8 cellular contexts compared by ENCODE assay signal in the genomic region with DNA sequence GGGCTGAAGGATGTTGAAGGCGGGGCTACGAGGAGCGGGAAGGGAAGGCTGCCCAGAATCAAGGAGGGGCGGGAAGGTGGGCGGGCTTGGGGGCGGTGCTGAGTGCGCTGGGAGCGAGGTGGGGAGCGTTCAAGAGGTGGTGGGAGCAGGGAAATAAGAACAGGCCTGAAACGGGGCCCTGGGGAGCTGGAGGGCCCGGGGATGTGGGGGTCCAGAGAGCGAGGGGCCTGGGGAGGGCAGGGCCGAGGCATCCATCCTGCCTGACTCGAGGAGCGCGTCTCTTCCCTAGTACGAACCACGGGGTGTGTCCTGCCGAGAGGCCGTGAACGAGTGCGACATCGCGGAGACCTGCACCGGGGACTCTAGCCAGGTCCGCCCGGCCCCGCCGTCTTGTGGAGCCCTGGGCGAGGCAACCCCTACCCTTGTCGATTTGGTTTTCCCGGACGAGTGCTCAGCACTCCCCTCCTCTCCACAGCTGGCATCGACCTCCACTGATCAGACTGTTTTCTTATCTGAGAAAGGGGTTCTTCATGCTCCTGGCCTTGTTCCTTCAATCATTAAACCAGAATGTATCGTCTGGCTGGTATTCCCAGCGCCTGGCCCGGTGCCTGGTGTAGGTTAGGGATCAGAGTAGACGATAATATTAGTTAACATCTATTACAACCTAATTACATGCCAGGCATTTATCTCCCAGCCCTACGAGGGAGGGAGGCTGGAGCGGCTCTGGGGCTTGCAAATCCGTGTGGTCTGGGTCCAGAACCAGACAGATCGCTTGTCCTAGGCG. TPM values are rescaled to one million over a fixed set of nuclear protein-coding genes. Genes with fewer than 3 reads are reported as not detected.
A peak's percentile ranks its signal among the peaks of the same experiment; 100 is the strongest.
DNase-seq lines count a peak whose midpoint lies in the region; ATAC-seq and TF ChIP-seq lines count a peak whose summit lies in the region.

No MANE protein-coding gene starts in this region.

- TF ChIP-seq CTCF in ascending aorta (IDR thresholded peaks at IDR 0.05) (no peak), kidney epithelial cell (IDR thresholded peaks at IDR 0.05; ENCODE audit: insufficient read depth, low read length, poor library complexity, severe bottlenecking) (no peak)

- H3K9me3 Mint-ChIP-seq in activated CD4-positive, alpha-beta T cell treated with anti-CD3 and anti-CD28 coated beads, Interleukin-2, amount 10 ng/mL, durations not matched to agents 7 days and 5 days, result no peaks in the 10 kb centered on the region
- H3K9me3 Mint-ChIP-seq in IgD-negative memory B cell, result no peaks in the 10 kb centered on the region

- H3K27ac Mint-ChIP-seq in activated CD4-positive, alpha-beta T cell treated with anti-CD3 and anti-CD28 coated beads, Interleukin-2, amount 10 ng/mL, durations not matched to agents 7 days and 5 days, result peak overlapping the region; percentile 78
- peak overlapping the region in 2 of 3 donors; percentile 64 to 81 for H3K27ac Mint-ChIP-seq in IgD-negative memory B cell

- peak overlapping the region; percentile 83 for H3K4me3 Mint-ChIP-seq in activated CD4-positive, alpha-beta T cell treated with anti-CD3 and anti-CD28 coated beads, Interleukin-2, amount 10 ng/mL, durations not matched to agents 7 days and 5 days
- peak overlapping the region; percentile 82 to 97 (median 91) for H3K4me3 Mint-ChIP-seq in IgD-negative memory B cell

- peaks cover 10 to 14% of the 10 kb centered on the region in 2 donors for H3K4me1 ChIP-seq in ascending aorta

- peaks cover 21% of the 10 kb centered on the region for H3K4me1 Mint-ChIP-seq in activated CD4-positive, alpha-beta T cell treated with anti-CD3 and anti-CD28 coated beads, Interleukin-2, amount 10 ng/mL, durations not matched to agents 7 days and 5 days
- peaks cover 2 to 6% (median 5%) of the 10 kb centered on the region in 3 donors for H3K4me1 Mint-ChIP-seq in IgD-negative memory B cell

- no peaks in the 10 kb centered on the region for H3K27me3 ChIP-seq in ascending aorta
- H3K27me3 ChIP-seq in kidney epithelial cell (ENCODE audit: control insufficient read depth, insufficient read depth, low read length), result peaks cover 28% of the 10 kb centered on the region

- H3K4me3 ChIP-seq in ascending aorta (peak overlapping the region; percentile 54 to 73), kidney epithelial cell (ENCODE audit: low read depth, low read length) (peak overlapping the region; percentile 58)

- H3K36me3 ChIP-seq in ascending aorta, result no peaks in the 10 kb centered on the region
- H3K36me3 ChIP-seq in kidney epithelial cell (ENCODE audit: control insufficient read depth, insufficient read depth, low read length), result no peaks in the 10 kb centered on the region

- intact Hi-C loops in ascending aorta (cut with DNase I), result loop anchor here (1.0 kb wide), 4 partner anchors 89 to 357 kb away; a partner anchor contains a TSS

- no peaks in the 10 kb centered on the region for H3K9me3 ChIP-seq in ascending aorta

- POLR2A ChIA-PET in activated CD4-positive, alpha-beta T cell treated with anti-CD3 and anti-CD28 coated beads, Interleukin-2, amount 10 ng/mL, durations not matched to agents 7 days and 5 days (lab: Charles Lee), result no interaction called here

- H3K36me3 Mint-ChIP-seq in activated CD4-positive, alpha-beta T cell treated with anti-CD3 and anti-CD28 coated beads, Interleukin-2, amount 10 ng/mL, durations not matched to agents 7 days and 5 days (ENCODE audit: low read depth), result no peaks in the 10 kb centered on the region
- no peaks in the 10 kb centered on the region for H3K36me3 Mint-ChIP-seq in IgD-negative memory B cell

- CTCF ChIA-PET in activated CD4-positive, alpha-beta T cell treated with anti-CD3 and anti-CD28 coated beads, Interleukin-2, amount 10 ng/mL, durations not matched to agents 7 days and 5 days (lab: Charles Lee), result interaction anchor here (0.6 to 2.9 kb wide), 14 partner anchors 8 to 359 kb away, joined by 3 to 12 read pairs (median 4); a partner anchor contains a TSS

- H3K27me3 Mint-ChIP-seq in activated CD4-positive, alpha-beta T cell treated with anti-CD3 and anti-CD28 coated beads, Interleukin-2, amount 10 ng/mL, durations not matched to agents 7 days and 5 days, result peaks cover 6% of the 10 kb centered on the region
- H3K27me3 Mint-ChIP-seq in IgD-negative memory B cell, result peaks cover 6% of the 10 kb centered on the region

- DNase-seq in activated CD4-positive, alpha-beta T cell treated with anti-CD3 and anti-CD28 coated beads, Interleukin-2, amount 10 ng/mL, durations not matched to agents 7 days and 5 days, result no peak
- DNase-seq in activated CD4-positive, alpha-beta T cell treated with anti-CD3 and anti-CD28 coated beads for 4 hours, result no peak
- peak in 1 of 2 donors; percentile 76 for DNase-seq in ascending aorta (ENCODE audit: low spot score in 2 of 2)
- no peak for DNase-seq in kidney epithelial cell (ENCODE audit: low read depth)
- no peak for DNase-seq in stimulated activated naive CD8-positive, alpha-beta T cell treated with anti-CD3 and anti-CD28 coated beads, Interleukin-15, Interleukin-2, amounts not matched to agents 100 U/mL and 50 U/mL, for 24 hours

- ATAC-seq in stimulated activated naive CD8-positive, alpha-beta T cell treated with anti-CD3 and anti-CD28 coated beads, Interleukin-15, Interleukin-2, amounts not matched to agents 100 U/mL and 50 U/mL, for 24 hours, result peak; percentile 17
- ATAC-seq in HG02884 (IDR thresholded peaks at IDR 0.05; ENCODE audit: unreplicated experiment) (no peak), HG03097 (IDR thresholded peaks at IDR 0.05; ENCODE audit: low FRiP score, unreplicated experiment) (no peak)

- peak overlapping the region; percentile 17 to 27 for H3K27ac ChIP-seq in ascending aorta

RNA-seq across cellular contexts. Expression of a gene that starts 17.2 kb away (rescaled TPM):
- total RNA-seq in activated CD4-positive, alpha-beta T cell treated with anti-CD3 and anti-CD28 coated beads, Interleukin-2, amount 10 ng/mL, durations not matched to agents 7 days and 5 days, result under 1 TPM; 0.25 to 0.35 TPM
- not detected for polyA plus RNA-seq in IgD-negative memory B cell
- total RNA-seq in ascending aorta (not detected), kidney epithelial cell (0.21 and 1.6 TPM in 2 replicates)

RNA-seq across cellular contexts. Expression of a gene that starts 54.1 kb away (rescaled TPM):
- total RNA-seq in activated CD4-positive, alpha-beta T cell treated with anti-CD3 and anti-CD28 coated beads, Interleukin-2, amount 10 ng/mL, durations not matched to agents 7 days and 5 days, result 1 to 10 TPM in 1 of 2 experiments, under 1 TPM in 1; 0.79 to 1.1 TPM
- polyA plus RNA-seq in IgD-negative memory B cell, result 0.15 TPM
- total RNA-seq in ascending aorta, result 9.9 TPM
- total RNA-seq in kidney epithelial cell, result 25.7 and 36.9 TPM in 2 replicates
